Comparison of ENCODE assay signal across 22 cellular contexts in the genomic region with DNA sequence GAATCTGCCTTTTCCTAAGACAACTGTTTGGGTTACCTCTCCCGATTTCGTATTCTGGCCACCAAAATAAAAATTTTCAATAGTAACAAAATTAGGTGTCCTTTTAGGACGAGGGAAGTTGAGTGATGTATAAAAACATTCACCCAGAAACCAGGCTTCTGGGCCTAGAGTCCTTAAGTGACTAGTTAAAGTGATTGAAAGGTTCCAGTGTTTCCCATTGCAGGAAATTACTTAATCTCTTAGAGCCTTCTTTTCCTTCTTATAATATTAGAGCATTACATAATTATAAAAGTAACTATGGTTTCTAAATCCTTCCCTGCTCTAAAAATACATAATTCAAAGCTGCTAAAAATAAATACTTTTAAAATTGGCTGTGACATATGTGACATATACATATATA. TPM values are rescaled to one million over a fixed set of nuclear protein-coding genes. Genes with fewer than 3 reads are reported as not detected.
DNase-seq lines count a peak whose midpoint lies in the region; ATAC-seq and TF ChIP-seq lines count a peak whose summit lies in the region.
"Had no signal": no experiment of that assay in that cellular context is flagged by ENCODE, and none has a peak within 500 bp of the region (broad histone marks: within the 10 kb centered on the region; RNA-seq: fewer than 3 reads in every experiment).

No MANE protein-coding gene starts in this region.

- H3K27me3 Mint-ChIP-seq in activated T-cell treated with anti-CD3 and anti-CD28 coated beads, Interleukin-2, amount 50 U/mL, for 72 hours (ENCODE audit: low read depth): peaks cover 76% of the 10 kb centered on the region
- H3K27me3 Mint-ChIP-seq in activated T-cell treated with anti-CD3 and anti-CD28 coated beads, Interleukin-2, amount 50 U/mL, for 4 hours (ENCODE audit: low read depth): peaks cover 68% of the 10 kb centered on the region
- peaks cover 71% of the 10 kb centered on the region for H3K27me3 Mint-ChIP-seq in T-helper 17 cell

- no peak for TF ChIP-seq EP300 in stomach (IDR thresholded peaks at IDR 0.05)

- H3K36me3 ChIP-seq in iPS-15b (ENCODE audit: control insufficient read depth, insufficient read depth, low read length) (no peaks in the 10 kb centered on the region), stomach (no peaks in the 10 kb centered on the region)
- H3K36me3 ChIP-seq: ascending aorta, heart right ventricle, SJSA1 had no signal

- no peak for DNase-seq in activated T-cell treated with anti-CD3 and anti-CD28 coated beads, Interleukin-2, amount 50 U/mL, for 72 hours
- DNase-seq in activated T-cell treated with anti-CD3 and anti-CD28 coated beads, Interleukin-2, amount 50 U/mL, for 4 hours: no peak
- DNase-seq in T-helper 17 cell: no peak
- no peak for DNase-seq in stomach
- DNase-seq in epidermal melanocyte (ENCODE audit: insufficient read length, low spot score): no peak
- DNase-seq in T1000 (lab: John Stamatoyannopoulos, UW): no peak
- DNase-seq in Right ventricle myocardium inferior (ENCODE audit: missing footprints): no peak
- DNase-seq: ACHN; activated CD4-positive, alpha-beta T cell treated with anti-CD3 and anti-CD28 coated beads for 4 hours; activated naive CD4-positive, alpha-beta T cell treated with Interleukin-2 at 50 U/mL for 16 hours; HCEC 1CT; heart right ventricle; MM.1S; NCI-H82; PC-3; stimulated activated CD4-positive, alpha-beta T cell treated with anti-CD3 and anti-CD28 coated beads, Interleukin-4, amount 100 ng/mL, for 24 hours had no signal

- H3K4me3 ChIP-seq in iPS-15b (ENCODE audit: low read depth, low read length) (peak overlapping the region; percentile 68), stomach (no peak overlapping the region)
- H3K4me3 ChIP-seq: GM12878, SJSA1 had no signal

- H3K9me3 ChIP-seq in T-helper 17 cell (ENCODE audit: control insufficient read depth, low read length, poor library complexity, severe bottlenecking) (no peaks in the 10 kb centered on the region), iPS-15b (ENCODE audit: control insufficient read depth, insufficient read depth, low read length) (no peaks in the 10 kb centered on the region), stomach (no peaks in the 10 kb centered on the region)
- H3K9me3 ChIP-seq: ascending aorta, heart right ventricle, SJSA1 had no signal

- TF ChIP-seq CTCF in stomach (IDR thresholded peaks at IDR 0.05): no peak

- H3K4me1 ChIP-seq in iPS-15b (ENCODE audit: control insufficient read depth, insufficient read depth, low read length) (peaks cover 3% of the 10 kb centered on the region), stomach (peaks cover 23 to 31% (median 26%) of the 10 kb centered on the region in 4 donors)
- H3K4me1 ChIP-seq: ascending aorta, SJSA1 had no signal

- intact Hi-C loops in stomach (cut with DNase I; ENCODE audit: low total_unique reads): no loop called here
- intact Hi-C loops in Right ventricle myocardium inferior (cut with DNase I): loop anchor here (5.0 kb wide), 1 partner anchor 42 kb away; no protein-coding TSS in a partner anchor

- H3K4me1 Mint-ChIP-seq in activated T-cell treated with anti-CD3 and anti-CD28 coated beads, Interleukin-2, amount 50 U/mL, for 72 hours (ENCODE audit: low read depth): peaks cover 36% of the 10 kb centered on the region
- H3K4me1 Mint-ChIP-seq in activated T-cell treated with anti-CD3 and anti-CD28 coated beads, Interleukin-2, amount 50 U/mL, for 4 hours (ENCODE audit: low read depth): peaks cover 29% of the 10 kb centered on the region
- H3K4me1 Mint-ChIP-seq in T-helper 17 cell: peaks cover 22% of the 10 kb centered on the region

- peak overlapping the region in 4 of 5 donors; percentile 70 to 80 (median 76) for H3K27ac ChIP-seq in stomach
- H3K27ac ChIP-seq: ascending aorta, heart right ventricle, SJSA1 had no signal

- no peak for TF ChIP-seq POLR2A in stomach (IDR thresholded peaks at IDR 0.05)

- H3K9ac ChIP-seq in iPS-15b (ENCODE audit: low read depth, low read length): no peak overlapping the region

- 56 to 84% (median 76%) methylated on average over 3 of the region's 3 CpGs for WGBS in stomach, 5 donors

- no peak for ATAC-seq in activated T-cell treated with anti-CD3 and anti-CD28 coated beads, Interleukin-2, amount 50 U/mL, for 72 hours (replicated peaks in 1 of 2)
- ATAC-seq in activated T-cell treated with anti-CD3 and anti-CD28 coated beads, Interleukin-2, amount 50 U/mL, for 4 hours: no peak
- ATAC-seq in T-helper 17 cell: no peak
- ATAC-seq in Right ventricle myocardium inferior: no peak
- ATAC-seq: GM12878, PC-3 had no signal

- peak overlapping the region; percentile 87 to 89 for H3K4me3 Mint-ChIP-seq in activated T-cell treated with anti-CD3 and anti-CD28 coated beads, Interleukin-2, amount 50 U/mL, for 72 hours
- no peak overlapping the region for H3K4me3 Mint-ChIP-seq in activated T-cell treated with anti-CD3 and anti-CD28 coated beads, Interleukin-2, amount 50 U/mL, for 4 hours
- peak overlapping the region; percentile 69 for H3K4me3 Mint-ChIP-seq in T-helper 17 cell

- H3K27me3 ChIP-seq in iPS-15b (ENCODE audit: control insufficient read depth, insufficient read depth, low read length): peaks cover 81% of the 10 kb centered on the region
- H3K27me3 ChIP-seq in stomach: peaks cover 0 to 76% (median 44%) of the 10 kb centered on the region in 3 donors
- H3K27me3 ChIP-seq: SJSA1 had no signal

- no peaks in the 10 kb centered on the region for H3K9me3 Mint-ChIP-seq in activated T-cell treated with anti-CD3 and anti-CD28 coated beads, Interleukin-2, amount 50 U/mL, for 72 hours
- H3K9me3 Mint-ChIP-seq in activated T-cell treated with anti-CD3 and anti-CD28 coated beads, Interleukin-2, amount 50 U/mL, for 4 hours: no peaks in the 10 kb centered on the region

- H3K36me3 Mint-ChIP-seq in activated T-cell treated with anti-CD3 and anti-CD28 coated beads, Interleukin-2, amount 50 U/mL, for 72 hours (ENCODE audit: insufficient read depth in 2 of 2): peaks cover 0 to 2% of the 10 kb centered on the region in 2 donors
- H3K36me3 Mint-ChIP-seq in activated T-cell treated with anti-CD3 and anti-CD28 coated beads, Interleukin-2, amount 50 U/mL, for 4 hours (ENCODE audit: insufficient read depth): no peaks in the 10 kb centered on the region
- peaks cover 2% of the 10 kb centered on the region for H3K36me3 Mint-ChIP-seq in T-helper 17 cell (ENCODE audit: low read depth)
- H3K36me3 Mint-ChIP-seq: IgD-negative memory B cell had no signal

- no peak overlapping the region for H3K27ac Mint-ChIP-seq in activated T-cell treated with anti-CD3 and anti-CD28 coated beads, Interleukin-2, amount 50 U/mL, for 72 hours
- H3K27ac Mint-ChIP-seq in T-helper 17 cell: no peak overlapping the region
- H3K27ac Mint-ChIP-seq: CD14-positive monocyte, IgD-negative memory B cell had no signal

RNA-seq across cellular contexts. Expression of a gene that starts 7.3 kb away (rescaled TPM):
- under 1 TPM in 1 of 2 donors, not detected in 1; 0.48 TPM for total RNA-seq in activated T-cell treated with anti-CD3 and anti-CD28 coated beads, Interleukin-2, amount 50 U/mL, for 72 hours
- not detected for total RNA-seq in activated T-cell treated with anti-CD3 and anti-CD28 coated beads, Interleukin-2, amount 50 U/mL, for 4 hours
- total RNA-seq in T-helper 17 cell (not detected), stomach (1 to 10 TPM in 2 of 5 donors, not detected in 3; 4.1 to 4.6 TPM), Right ventricle myocardium inferior (not detected)
- 1 to 10 TPM in 1 of 3 donors, under 1 TPM in 2; 0.53 to 1.8 (median 0.62) TPM for polyA plus RNA-seq in stomach
- total RNA-seq: ascending aorta, GM12878, heart right ventricle had no signal
- polyA plus RNA-seq: CD14-positive monocyte, GM12878, heart right ventricle, IgD-negative memory B cell had no signal

RNA-seq across cellular contexts. Expression of a gene that starts 13.6 kb away (rescaled TPM):
- under 1 TPM in 1 of 2 donors, not detected in 1; 0.19 TPM for total RNA-seq in activated T-cell treated with anti-CD3 and anti-CD28 coated beads, Interleukin-2, amount 50 U/mL, for 72 hours
- total RNA-seq in activated T-cell treated with anti-CD3 and anti-CD28 coated beads, Interleukin-2, amount 50 U/mL, for 4 hours: not detected
- total RNA-seq in T-helper 17 cell (not detected), stomach (10 to 100 TPM in 1 of 5 donors, 1 to 10 TPM in 2, under 1 TPM in 1, not detected in 1; 0.55 to 32.1 (median 4.5) TPM), Right ventricle myocardium inferior (not detected)
- polyA plus RNA-seq in stomach: 1 to 10 TPM; 6.4 to 8.5 (median 6.7) TPM
- total RNA-seq: GM12878 had no signal
- polyA plus RNA-seq: CD14-positive monocyte, IgD-negative memory B cell had no signal

RNA-seq across cellular contexts. Expression of a gene that starts 46.8 kb away (rescaled TPM):
- total RNA-seq in activated T-cell treated with anti-CD3 and anti-CD28 coated beads, Interleukin-2, amount 50 U/mL, for 72 hours: under 1 TPM; 0.07 to 0.10 TPM
- under 1 TPM in 2 of 3 donors, not detected in 1; 0.11 to 0.16 TPM for total RNA-seq in activated T-cell treated with anti-CD3 and anti-CD28 coated beads, Interleukin-2, amount 50 U/mL, for 4 hours
- not detected for total RNA-seq in T-helper 17 cell
- not detected for total RNA-seq in stomach
- polyA plus RNA-seq in stomach: not detected
- total RNA-seq in Right ventricle myocardium inferior: not detected
- total RNA-seq: ascending aorta, GM12878, heart right ventricle, PC-3, SJSA1 had no signal
- polyA plus RNA-seq: CD14-positive monocyte, heart right ventricle, IgD-negative memory B cell had no signal

RNA-seq across cellular contexts. Expression of a gene that starts 59.8 kb away (rescaled TPM):
- not detected for total RNA-seq in activated T-cell treated with anti-CD3 and anti-CD28 coated beads, Interleukin-2, amount 50 U/mL, for 72 hours
- total RNA-seq in activated T-cell treated with anti-CD3 and anti-CD28 coated beads, Interleukin-2, amount 50 U/mL, for 4 hours: under 1 TPM; 0.08 to 0.40 (median 0.16) TPM
- total RNA-seq in T-helper 17 cell (not detected), stomach (10 to 100 TPM in 1 of 5 donors, 1 to 10 TPM in 2, under 1 TPM in 1, not detected in 1; 0.89 to 26.1 (median 1.6) TPM), Right ventricle myocardium inferior (7.4 TPM)
- polyA plus RNA-seq in stomach: 10 to 100 TPM in 1 of 3 donors, 1 to 10 TPM in 2; 4.3 to 11.5 (median 8.0) TPM
- total RNA-seq: GM12878 had no signal
- polyA plus RNA-seq: CD14-positive monocyte, IgD-negative memory B cell had no signal
